In the genomic region with DNA sequence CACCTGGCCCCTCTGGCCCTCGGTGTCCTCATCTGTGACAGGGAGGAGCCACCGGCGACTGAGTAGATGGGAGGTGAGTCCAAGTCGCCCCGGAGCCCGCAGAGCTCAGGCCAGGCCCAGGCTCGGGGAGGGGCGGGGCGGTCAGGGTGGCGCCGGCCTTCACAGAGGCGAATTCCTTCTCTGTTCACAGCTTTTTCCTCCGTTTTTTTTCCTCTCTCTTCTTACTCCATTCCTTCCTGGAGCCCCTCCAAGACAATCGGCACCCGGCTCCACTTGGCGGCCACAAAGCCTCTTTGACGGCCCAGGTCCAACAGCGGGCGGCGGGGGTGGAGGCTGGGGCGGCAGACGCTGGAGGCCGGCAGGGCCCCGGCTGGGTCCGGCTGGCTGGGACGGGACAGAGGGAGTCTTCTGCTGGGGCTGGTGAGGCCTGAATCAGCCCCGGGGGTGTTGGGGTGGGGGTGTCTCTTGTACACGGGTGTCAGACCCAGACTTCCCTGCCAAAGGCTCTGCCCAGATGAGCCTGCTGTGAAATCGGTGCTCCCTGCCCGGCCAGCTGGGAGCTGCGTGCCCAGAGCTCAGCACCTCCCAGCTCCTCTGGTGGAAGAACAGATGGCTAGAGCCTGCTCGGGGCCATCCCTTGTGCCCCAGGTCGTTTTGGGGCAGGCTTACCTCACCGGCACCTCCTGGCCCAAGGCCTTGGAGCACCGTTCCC, we compare ENCODE assay signal across 11 cellular contexts. TPM values are rescaled to one million over a fixed set of nuclear protein-coding genes. Genes with fewer than 3 reads are reported as not detected.
DNase-seq lines count a peak whose midpoint lies in the region; ATAC-seq and TF ChIP-seq lines count a peak whose summit lies in the region.
"Had no signal": no experiment of that assay in that cellular context is flagged by ENCODE, and none has a peak within 500 bp of the region (broad histone marks: within the 10 kb centered on the region; RNA-seq: fewer than 3 reads in every experiment).

No MANE protein-coding gene starts in this region.

- H3K9me3 ChIP-seq in right atrium auricular region = no peaks in the 10 kb centered on the region

- ATAC-seq in sciatic nerve = peak; percentile 54
- no peak for ATAC-seq in HG02623 (IDR thresholded peaks at IDR 0.05; ENCODE audit: unreplicated experiment)

- intact Hi-C loops in sciatic nerve (cut with DNase I) = no loop called here

- no peak for TF ChIP-seq CTCF in astrocyte of the spinal cord (IDR thresholded peaks at IDR 0.05; ENCODE audit: low read depth, low read length)
- TF ChIP-seq CTCF in right atrium auricular region (IDR thresholded peaks at IDR 0.05) = no peak
- no peak for TF ChIP-seq CTCF in GM13977 (IDR thresholded peaks at IDR 0.05; ENCODE audit: extremely low read depth, insufficient read depth, missing control alignments)

- H3K4me3 ChIP-seq in astrocyte of the spinal cord (ENCODE audit: low read depth, low read length) (no peak overlapping the region), right atrium auricular region (peak overlapping the region in 1 of 2 donors; percentile 15)

- no peaks in the 10 kb centered on the region for H3K27me3 ChIP-seq in right atrium auricular region

- H3K36me3 ChIP-seq in right atrium auricular region = no peaks in the 10 kb centered on the region

- H3K27ac ChIP-seq in right atrium auricular region = peak overlapping the region; percentile 49 to 51

- in situ Hi-C loops in G401 (cut with HindIII; ENCODE audit: low sequenced_read_pairs) (loop anchor here (10.0 kb wide), 1 partner anchor 59 kb away; a partner anchor contains a TSS), astrocyte of the spinal cord (cut with HindIII; ENCODE audit: low sequenced_read_pairs) (no loop called here), GM13977 (cut with MboI; ENCODE audit: low pct_unique_long_range_greater_than_20kb, low sequenced_read_pairs, unreplicated experiment) (no loop called here)

- DNase-seq in G401 (ENCODE audit: low spot score) (peak; percentile 38), astrocyte of the spinal cord (ENCODE audit: low read depth, low spot score) (peak; percentile 73), right atrium auricular region (ENCODE audit: low spot score) (peak; percentile 75), sciatic nerve (ENCODE audit: low spot score) (peak; percentile 82), ecto neural progenitor cell (ENCODE audit: low spot score) (no peak), GM13977 (ENCODE audit: low spot score) (no peak)
- DNase-seq in activated CD8-positive, alpha-beta memory T cell treated with anti-CD3 and anti-CD28 coated beads, Interleukin-2, amount 50 U/mL, for 48 hours = no peak
- DNase-seq: activated T-cell treated with anti-CD3 and anti-CD28 coated beads, Interleukin-2, amount 50 U/mL, for 24 hours; NCI-H2107 had no signal

- H3K4me1 ChIP-seq in right atrium auricular region = peaks cover 0 to 18% of the 10 kb centered on the region in 2 donors

RNA-seq across cellular contexts. Expression of a gene that starts 22.6 kb away (rescaled TPM):
- 23.9 and 28.5 TPM in 2 replicates for total RNA-seq in G401 (2014; rRNA removed; shearing (Covaris generic))
- total RNA-seq in right atrium auricular region = 10 to 100 TPM; 30.3 to 47.1 TPM
- total RNA-seq in sciatic nerve = 16.6 TPM

RNA-seq across cellular contexts. Expression of a gene that starts 40.8 kb away (rescaled TPM):
- 0.74 and 0.85 TPM in 2 replicates for total RNA-seq in G401 (2014; rRNA removed; shearing (Covaris generic))
- not detected for total RNA-seq in right atrium auricular region
- 0.45 TPM for total RNA-seq in sciatic nerve
- total RNA-seq: RPMI7951 had no signal

RNA-seq across cellular contexts. Expression of a gene that starts 47.2 kb away (rescaled TPM):
- 3.0 and 3.8 TPM in 2 replicates for total RNA-seq in G401 (2014; rRNA removed; shearing (Covaris generic))
- total RNA-seq in right atrium auricular region (10 to 100 TPM in 1 of 2 donors, 1 to 10 TPM in 1; 8.9 to 10.2 TPM), sciatic nerve (36.7 TPM)

Comparison
In these comparisons a context has a peak if more than half of its experiments do, and no peak if none do; other contexts are left out.
1. DNase-seq: peak in G401 (single experiment), astrocyte of the spinal cord (single experiment), right atrium auricular region (single experiment) and sciatic nerve (single experiment); none in ecto neural progenitor cell (single experiment), GM13977 (single experiment) and activated CD8-positive, alpha-beta memory T cell treated with anti-CD3 and anti-CD28 coated beads, Interleukin-2, amount 50 U/mL, for 48 hours (single experiment).